In the genomic region with DNA sequence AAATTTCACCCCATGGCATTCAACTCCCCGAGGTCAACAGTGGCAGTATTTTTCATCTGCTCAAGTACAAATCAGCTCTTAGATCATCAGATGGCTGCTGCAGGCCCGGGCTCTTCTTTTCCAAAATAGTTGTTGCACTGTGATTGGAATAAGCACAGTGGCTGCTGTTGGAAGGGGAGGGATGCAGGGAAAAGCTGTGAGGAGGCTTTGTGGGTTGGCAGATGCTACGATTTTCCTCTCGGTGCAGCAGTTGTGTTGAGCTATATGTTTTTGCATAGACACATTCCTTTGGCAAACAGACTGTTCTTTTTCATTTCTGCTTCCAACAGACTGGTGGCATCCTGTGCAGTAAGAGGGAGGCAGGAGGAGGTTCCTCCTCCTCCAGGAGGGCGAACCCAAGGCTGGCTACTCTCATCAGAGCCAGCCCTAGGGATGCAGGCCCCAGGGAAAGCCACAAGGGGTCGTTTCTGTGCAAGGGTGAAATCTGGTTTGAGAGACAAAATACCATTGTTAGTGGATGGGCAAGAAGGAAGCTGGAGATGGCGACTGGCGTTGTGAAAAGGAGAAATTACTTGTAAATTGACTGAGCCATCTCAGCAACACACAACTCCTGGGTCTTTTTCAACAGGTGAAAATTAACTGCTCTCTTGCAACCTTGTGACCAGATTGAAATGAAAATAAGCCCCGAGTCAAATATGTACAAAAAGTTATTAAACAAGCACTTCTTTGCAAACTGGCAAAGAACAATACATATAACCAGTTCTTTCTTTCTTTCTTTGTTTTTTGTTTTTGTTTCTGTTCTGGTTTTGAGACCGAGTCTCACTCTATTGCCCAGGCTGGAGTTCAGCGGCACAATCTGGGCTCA, we compare ENCODE assay signal across 8 cellular contexts. TPM values are rescaled to one million over a fixed set of nuclear protein-coding genes. Genes with fewer than 3 reads are reported as not detected.
DNase-seq lines count a peak whose midpoint lies in the region; ATAC-seq and TF ChIP-seq lines count a peak whose summit lies in the region.

No MANE protein-coding gene starts in this region.

- TF ChIP-seq CTCF in activated CD8-positive, alpha-beta T cell treated with anti-CD3 and anti-CD28 coated beads for 36 hours (IDR thresholded peaks at IDR 0.05): peak; percentile 86

- H3K14ac ChIP-seq in mesenchymal stem cell (ENCODE audit: low read length in 2 of 2): no peak overlapping the region

- CTCF ChIA-PET in activated CD8-positive, alpha-beta T cell treated with anti-CD3 and anti-CD28 coated beads for 36 hours (lab: Charles Lee): interaction anchor here (0.6 to 5.3 kb wide), 54 partner anchors 9 to 401 kb away, joined by 3 to 127 read pairs (median 4); a partner anchor contains a TSS

- ATAC-seq in HG02884 (IDR thresholded peaks at IDR 0.05; ENCODE audit: unreplicated experiment): peak; percentile 63
- peak; percentile 96 for ATAC-seq in activated CD8-positive, alpha-beta T cell treated with anti-CD3 and anti-CD28 coated beads for 36 hours
- ATAC-seq in HG02970 (IDR thresholded peaks at IDR 0.05; ENCODE audit: low FRiP score, unreplicated experiment): no peak

- DNase-seq in DMS153 treated with DMSO at 0.1 percent for 48 hours (lab: John Stamatoyannopoulos, UW; ENCODE audit: unreplicated experiment): peak; percentile 42
- peak; percentile 86 to 94 for DNase-seq in NCI-H526 (lab: John Stamatoyannopoulos, UW)
- DNase-seq in activated CD8-positive, alpha-beta T cell treated with anti-CD3 and anti-CD28 coated beads for 36 hours: peak; percentile 83
- peak; percentile 53 for DNase-seq in effector CD4-positive, alpha-beta T cell
- peak; percentile 75 for DNase-seq in mesenchymal stem cell
- DNase-seq in stimulated activated CD8-positive, alpha-beta memory T cell treated with anti-CD3 and anti-CD28 coated beads, Interleukin-2, amount 100 ng/mL, for 1 hour (ENCODE audit: low read depth in 2 of 2): peak; percentile 39 to 42

- POLR2A ChIA-PET in activated CD8-positive, alpha-beta T cell treated with anti-CD3 and anti-CD28 coated beads for 36 hours (lab: Charles Lee): interaction anchor here (0.6 to 1.3 kb wide), 4 partner anchors 9 to 146 kb away, joined by 3 to 4 read pairs (median 3); no protein-coding TSS in a partner anchor

- no peak overlapping the region for H3K18ac ChIP-seq in mesenchymal stem cell (ENCODE audit: low read depth in 1 of 2, low read length in 2 of 2)

- H2BK120ac ChIP-seq in mesenchymal stem cell (ENCODE audit: low read depth, low read length): no peak overlapping the region

- WGBS in mesenchymal stem cell: 60% methylated on average over 11 of the region's 11 CpGs

- H3K9me3 Mint-ChIP-seq in activated CD8-positive, alpha-beta T cell treated with anti-CD3 and anti-CD28 coated beads for 36 hours: no peaks in the 10 kb centered on the region

- H3K27ac ChIP-seq in mesenchymal stem cell (ENCODE audit: low read length, poor library complexity, severe bottlenecking): no peak overlapping the region

- H2BK15ac ChIP-seq in mesenchymal stem cell (ENCODE audit: low read depth, poor library complexity, severe bottlenecking): no peak overlapping the region

- H3K9me3 ChIP-seq in mesenchymal stem cell (ENCODE audit: control insufficient read depth, low read length): no peaks in the 10 kb centered on the region

- peak overlapping the region; percentile 21 for H3K9ac ChIP-seq in mesenchymal stem cell (ENCODE audit: low read length)

- no peaks in the 10 kb centered on the region for H3K4me1 ChIP-seq in mesenchymal stem cell (ENCODE audit: control insufficient read depth, insufficient read depth, low read depth, low read length)

- no peak overlapping the region for H2AFZ ChIP-seq in mesenchymal stem cell (ENCODE audit: low read depth, low read length)

- H3K4me1 Mint-ChIP-seq in activated CD8-positive, alpha-beta T cell treated with anti-CD3 and anti-CD28 coated beads for 36 hours (ENCODE audit: low read depth): peaks cover 14% of the 10 kb centered on the region

- H3K36me3 Mint-ChIP-seq in activated CD8-positive, alpha-beta T cell treated with anti-CD3 and anti-CD28 coated beads for 36 hours (ENCODE audit: low read depth): no peaks in the 10 kb centered on the region

- H3K4me3 Mint-ChIP-seq in activated CD8-positive, alpha-beta T cell treated with anti-CD3 and anti-CD28 coated beads for 36 hours: no peak overlapping the region

- no peak overlapping the region for H2AK5ac ChIP-seq in mesenchymal stem cell (ENCODE audit: low read length, severe bottlenecking)

- H3K27me3 ChIP-seq in mesenchymal stem cell (ENCODE audit: control insufficient read depth in 1 of 2, insufficient read depth in 1 of 2, low read length in 2 of 2): peaks cover 5 to 11% of the 10 kb centered on the region in 2 experiments

- no peak overlapping the region for H4K91ac ChIP-seq in mesenchymal stem cell (ENCODE audit: low read length)

- H3K27ac Mint-ChIP-seq in activated CD8-positive, alpha-beta T cell treated with anti-CD3 and anti-CD28 coated beads for 36 hours: no peak overlapping the region

- no peak overlapping the region for H3K4ac ChIP-seq in mesenchymal stem cell (ENCODE audit: low read depth in 1 of 2, low read length in 2 of 2)

- H3K27me3 Mint-ChIP-seq in activated CD8-positive, alpha-beta T cell treated with anti-CD3 and anti-CD28 coated beads for 36 hours: no peaks in the 10 kb centered on the region

- no peak overlapping the region for H3K23ac ChIP-seq in mesenchymal stem cell (ENCODE audit: low read length in 2 of 2)

- H3K4me2 ChIP-seq in mesenchymal stem cell (ENCODE audit: low read length, poor library complexity, severe bottlenecking): no peak overlapping the region

- intact Hi-C loops in activated CD8-positive, alpha-beta T cell treated with anti-CD3 and anti-CD28 coated beads for 36 hours (cut with micrococcal nuclease): loop anchor here (10.0 kb wide), 1 partner anchor 396 kb away; no protein-coding TSS in a partner anchor

- no peak overlapping the region for H3K4me3 ChIP-seq in mesenchymal stem cell (ENCODE audit: insufficient read depth in 1 of 2, low read depth in 1 of 2, low read length in 2 of 2)

- H2BK5ac ChIP-seq in mesenchymal stem cell (ENCODE audit: low read depth, low read length, poor library complexity, severe bottlenecking): no peak overlapping the region

- no peaks in the 10 kb centered on the region for H3K36me3 ChIP-seq in mesenchymal stem cell (ENCODE audit: control insufficient read depth in 1 of 2, insufficient read depth in 2 of 2, low read depth in 1 of 2, low read length in 2 of 2)

- no peak overlapping the region for H4K8ac ChIP-seq in mesenchymal stem cell (ENCODE audit: low read length)

- H3K79me1 ChIP-seq in mesenchymal stem cell (replicated peaks; ENCODE audit: low read length, poor library complexity, severe bottlenecking): no peaks in the 10 kb centered on the region

- no peak overlapping the region for H2BK12ac ChIP-seq in mesenchymal stem cell (ENCODE audit: low read length in 2 of 2)

RNA-seq across cellular contexts. Expression of a gene that starts 26.6 kb away (rescaled TPM):
- 10 to 100 TPM; 36.1 to 40.6 TPM for total RNA-seq in activated CD8-positive, alpha-beta T cell treated with anti-CD3 and anti-CD28 coated beads for 36 hours
- polyA plus RNA-seq in mesenchymal stem cell (2013, experiment 1 of 2): 23.3 TPM
- 25.0 TPM for polyA plus RNA-seq in mesenchymal stem cell (2013, experiment 2 of 2)
